Comparison of ENCODE assay signal across 15 cellular contexts in the genomic region with DNA sequence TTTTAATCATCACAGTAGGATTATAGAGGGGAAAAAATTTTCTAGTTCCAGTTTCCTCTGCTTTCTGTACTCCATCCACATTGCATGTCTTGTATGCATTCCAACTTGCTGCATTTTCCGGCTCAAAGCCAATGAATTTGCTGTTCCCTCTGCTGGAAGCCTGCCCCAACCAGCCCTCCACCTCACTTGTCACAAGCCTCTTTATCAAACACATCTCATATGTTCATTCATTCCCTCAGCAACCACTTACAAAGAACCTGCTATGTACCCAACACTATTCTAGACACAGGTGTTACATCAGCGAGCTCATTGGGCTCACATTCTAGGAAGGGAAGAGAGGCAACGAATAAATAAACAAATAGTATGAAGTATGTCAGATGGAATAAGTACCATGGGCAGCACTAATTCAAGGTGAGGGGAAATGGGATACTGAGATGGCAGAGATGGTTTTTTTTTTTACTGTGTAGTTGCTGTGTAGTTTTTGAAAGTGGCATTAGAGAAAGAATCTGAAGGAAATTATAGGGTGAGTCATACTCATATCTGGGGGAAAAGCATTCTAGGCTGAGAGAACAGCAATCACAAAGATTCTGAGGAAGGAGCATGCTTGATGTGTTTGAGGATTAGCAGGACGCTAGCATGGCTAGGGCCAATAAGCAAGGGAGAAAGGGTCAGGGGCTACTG.
DNase-seq lines count a peak whose midpoint lies in the region; ATAC-seq, FAIRE-seq and TF ChIP-seq lines count a peak whose summit lies in the region.
"Had no signal": no experiment of that assay in that cellular context is flagged by ENCODE, and none has a peak within 500 bp of the region (broad histone marks: within the 10 kb centered on the region; RNA-seq: fewer than 3 reads in every experiment).

No MANE protein-coding gene starts in this region.

- H3K27me3 ChIP-seq in left lung (no peaks in the 10 kb centered on the region), transverse colon (no peaks in the 10 kb centered on the region)
- H3K27me3 ChIP-seq: SJCRH30 had no signal

- H3K4me1 ChIP-seq in left lung: no peaks in the 10 kb centered on the region
- H3K4me1 ChIP-seq in transverse colon: no peaks in the 10 kb centered on the region

- TF ChIP-seq EP300 in transverse colon (IDR thresholded peaks at IDR 0.05; ENCODE audit: low read depth): no peak

- no peak for TF ChIP-seq POLR2A in transverse colon (IDR thresholded peaks at IDR 0.05)

- H3K9me3 Mint-ChIP-seq in activated CD4-positive, alpha-beta T cell treated with anti-CD3 and anti-CD28 coated beads for 36 hours (ENCODE audit: low read depth): no peaks in the 10 kb centered on the region
- H3K9me3 Mint-ChIP-seq: activated B cell treated with CpG ODN at 0.5 μM for 24 hours had no signal

- FAIRE-seq in HTR-8/SVneo (lab: Jason Lieb, UNC): no peak
- FAIRE-seq: endometrium had no signal

- no peaks in the 10 kb centered on the region for H3K27me3 Mint-ChIP-seq in activated CD4-positive, alpha-beta T cell treated with anti-CD3 and anti-CD28 coated beads for 36 hours
- H3K27me3 Mint-ChIP-seq: activated B cell treated with CpG ODN at 0.5 μM for 24 hours, progenitor cell of endocrine pancreas had no signal

- 73 to 74% methylated on average over 4 of the region's 4 CpGs for WGBS in transverse colon (ENCODE audit: low coverage in 1 of 2), 2 donors

- no peak for TF ChIP-seq CTCF in left lung (IDR thresholded peaks at IDR 0.05)
- no peak for TF ChIP-seq CTCF in transverse colon (IDR thresholded peaks at IDR 0.05)

- CTCF ChIA-PET in activated CD4-positive, alpha-beta T cell treated with anti-CD3 and anti-CD28 coated beads for 36 hours (lab: Charles Lee): interaction anchor here (0.6 kb wide), 1 partner anchor 553 kb away, joined by 3 read pairs; no protein-coding TSS in a partner anchor

- in situ Hi-C loops in transverse colon (cut with MboI; ENCODE audit: low pct_ligation_motif_present in 1 of 4, low pct_unique_long_range_greater_than_20kb in 1 of 4, low sequenced_read_pairs in 3 of 4): loop anchor here in 1 of 4 donors (25.0 kb wide), 1 partner anchor 98 kb away; no protein-coding TSS in a partner anchor

- no peak overlapping the region for H3K4me3 Mint-ChIP-seq in activated CD4-positive, alpha-beta T cell treated with anti-CD3 and anti-CD28 coated beads for 36 hours
- H3K4me3 Mint-ChIP-seq: activated B cell treated with CpG ODN at 0.5 μM for 24 hours had no signal

- POLR2A ChIA-PET in activated CD4-positive, alpha-beta T cell treated with anti-CD3 and anti-CD28 coated beads for 36 hours (lab: Charles Lee): no interaction called here

- peak; percentile 55 for ATAC-seq in left lung
- ATAC-seq in activated CD4-positive, alpha-beta T cell treated with anti-CD3 and anti-CD28 coated beads for 36 hours: no peak

- H3K4me3 ChIP-seq in left lung (no peak overlapping the region), transverse colon (no peak overlapping the region)
- H3K4me3 ChIP-seq: SJCRH30 had no signal

- intact Hi-C loops in left lung (cut with DNase I): no loop called here
- intact Hi-C loops in transverse colon (cut with DNase I; ENCODE audit: low total_unique reads): no loop called here
- intact Hi-C loops in activated CD4-positive, alpha-beta T cell treated with anti-CD3 and anti-CD28 coated beads for 36 hours (cut with DNase I, micrococcal nuclease): no loop called here

- H3K36me3 ChIP-seq in left lung: no peaks in the 10 kb centered on the region
- no peaks in the 10 kb centered on the region for H3K36me3 ChIP-seq in transverse colon
- H3K36me3 ChIP-seq: SJCRH30 had no signal

- H3K27ac ChIP-seq in left lung (no peak overlapping the region), transverse colon (no peak overlapping the region)

- H3K4me1 Mint-ChIP-seq in activated CD4-positive, alpha-beta T cell treated with anti-CD3 and anti-CD28 coated beads for 36 hours: no peaks in the 10 kb centered on the region
- H3K4me1 Mint-ChIP-seq: activated B cell treated with CpG ODN at 0.5 μM for 24 hours had no signal

- H3K9me3 ChIP-seq in left lung (no peaks in the 10 kb centered on the region), transverse colon (no peaks in the 10 kb centered on the region)
- H3K9me3 ChIP-seq: SJCRH30 had no signal

- DNase-seq in AG08396 (ENCODE audit: low spot score) (peak; percentile 37), HTR-8/SVneo (ENCODE audit: insufficient read length, low spot score) (peak; percentile 5), amniotic epithelial cell (ENCODE audit: low read depth) (peak; percentile 20), left lung (no peak), transverse colon (no peak), putamen (ENCODE audit: low spot score) (no peak)
- no peak for DNase-seq in activated CD4-positive, CD25-positive, alpha-beta regulatory T cell (lab: John Stamatoyannopoulos, UW)
- DNase-seq in activated CD4-positive, alpha-beta T cell treated with anti-CD3 and anti-CD28 coated beads for 36 hours: no peak
- DNase-seq: activated B cell treated with CpG ODN at 0.5 μM for 24 hours; NCI-H526; SJCRH30; stimulated activated CD4-positive, alpha-beta T cell treated with anti-CD3 and anti-CD28 coated beads, Interleukin-2, amount 100 ng/mL, for 48 hours; stimulated activated naive CD4-positive, alpha-beta T cell treated with Interleukin-2 at 50 U/mL for 16 hours had no signal

- H3K27ac Mint-ChIP-seq in activated CD4-positive, alpha-beta T cell treated with anti-CD3 and anti-CD28 coated beads for 36 hours: no peak overlapping the region
- H3K27ac Mint-ChIP-seq: activated B cell treated with CpG ODN at 0.5 μM for 24 hours, progenitor cell of endocrine pancreas had no signal

- no peaks in the 10 kb centered on the region for H3K36me3 Mint-ChIP-seq in activated CD4-positive, alpha-beta T cell treated with anti-CD3 and anti-CD28 coated beads for 36 hours (ENCODE audit: low read depth)

Comparison
In these comparisons a context has a peak if more than half of its experiments do, and no peak if none do; other contexts are left out.
1. DNase-seq: peak in AG08396 (single experiment), HTR-8/SVneo (single experiment) and amniotic epithelial cell (single experiment); none in left lung (0 of 2), activated CD4-positive, CD25-positive, alpha-beta regulatory T cell (0 of 4), transverse colon (single experiment), activated CD4-positive, alpha-beta T cell treated with anti-CD3 and anti-CD28 coated beads for 36 hours (single experiment) and putamen (single experiment).